Comparison of ENCODE assay signal across 1 cellular context in genomic region chr3:145649368-145649887, GRCh38.
TF ChIP-seq lines count a peak whose summit lies in the region.

No MANE protein-coding gene starts in this region.

TF ChIP-seq in HepG2, 621 proteins besides CTCF, POLR2A, EP300 and RAD21 (continued from another document and continues in another):
- peak; percentile 67 for TF ChIP-seq FOXP4 (CRISPR knock-in tag; IDR thresholded peaks at IDR 0.05)
- no peak for TF ChIP-seq ZNF441 (CRISPR knock-in tag; IDR thresholded peaks at IDR 0.05; ENCODE audit: borderline replicate concordance)
- peak; percentile 48; the same call in 1 of the 2 replicates for TF ChIP-seq ZNF609 (CRISPR knock-in tag; IDR thresholded peaks at IDR 0.05; ENCODE audit: borderline replicate concordance)
- no peak for TF ChIP-seq ZNF17 (CRISPR knock-in tag; IDR thresholded peaks at IDR 0.05)
- TF ChIP-seq HINFP (CRISPR knock-in tag; IDR thresholded peaks at IDR 0.05; ENCODE audit: low read depth) = no peak
- no peak for TF ChIP-seq NR3C1 (CRISPR knock-in tag; IDR thresholded peaks at IDR 0.05)
- no peak for TF ChIP-seq EZH2 (conservative IDR thresholded peaks at IDR 0.05; ENCODE audit: low read depth, low read length)
- peak; percentile 74; the same call in 1 of the 2 replicates for TF ChIP-seq MLXIP (CRISPR knock-in tag; IDR thresholded peaks at IDR 0.05; ENCODE audit: borderline replicate concordance)
- no peak for TF ChIP-seq JARID2 (CRISPR knock-in tag; IDR thresholded peaks at IDR 0.05; ENCODE audit: insufficient replicate concordance)
- no peak for TF ChIP-seq POLR2AphosphoS2 (IDR thresholded peaks at IDR 0.05; ENCODE audit: low read depth, low read length)
- peak; percentile 93 for TF ChIP-seq BHLHE40 (IDR thresholded peaks at IDR 0.05; ENCODE audit: low read length)
- TF ChIP-seq HOMEZ (CRISPR knock-in tag; IDR thresholded peaks at IDR 0.05; ENCODE audit: low read depth) = peak; percentile 75; the same call in 1 of the 2 replicates
- no peak; the same call in 1 of the 2 replicates for TF ChIP-seq ATF1 (CRISPR knock-in tag; IDR thresholded peaks at IDR 0.05)
- TF ChIP-seq ZBTB14 (CRISPR knock-in tag; IDR thresholded peaks at IDR 0.05) = no peak
- no peak for TF ChIP-seq ZNF367 (CRISPR knock-in tag; IDR thresholded peaks at IDR 0.05; ENCODE audit: borderline replicate concordance)
- no peak for TF ChIP-seq CENPT (CRISPR knock-in tag; IDR thresholded peaks at IDR 0.05; ENCODE audit: low read depth)
- TF ChIP-seq TAF15 (IDR thresholded peaks at IDR 0.05; ENCODE audit: low read depth, low read length, poor library complexity, severe bottlenecking) = no peak
- TF ChIP-seq KMT2B (CRISPR knock-in tag; IDR thresholded peaks at IDR 0.05) = no peak
- no peak for TF ChIP-seq FOXM1 (CRISPR knock-in tag; IDR thresholded peaks at IDR 0.05)
- no peak for TF ChIP-seq PRDM10 (CRISPR knock-in tag; IDR thresholded peaks at IDR 0.05; ENCODE audit: low read depth)
- no peak for TF ChIP-seq U2AF1 (optimal IDR thresholded peaks at IDR 0.05; ENCODE audit: low read depth, low read length)
- TF ChIP-seq MYNN (CRISPR knock-in tag; IDR thresholded peaks at IDR 0.05; ENCODE audit: low read depth) = no peak
- TF ChIP-seq NFYB (CRISPR knock-in tag; IDR thresholded peaks at IDR 0.05) = no peak
- TF ChIP-seq ZNF318 (CRISPR knock-in tag; IDR thresholded peaks at IDR 0.05) = no peak
